ENCODE assay signal across 9 cellular contexts in the genomic region with DNA sequence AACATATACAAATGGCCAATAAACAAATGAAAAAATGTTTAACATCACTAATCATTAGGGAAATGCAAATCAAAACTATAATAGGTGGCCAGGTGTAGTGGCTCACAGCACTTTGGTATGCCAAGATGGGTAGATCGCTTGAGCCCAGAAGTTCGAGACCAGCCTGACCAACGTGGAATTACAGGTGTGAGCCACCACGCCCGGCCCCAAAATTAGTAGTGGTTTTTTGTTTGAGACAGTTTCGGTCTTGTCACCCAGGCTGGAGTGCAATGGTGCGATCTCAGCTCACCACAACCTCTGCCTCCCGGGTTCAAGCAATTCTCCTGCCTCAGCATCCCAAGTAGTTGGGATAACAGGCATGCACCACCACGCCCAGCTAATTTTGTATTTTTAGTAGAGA. TPM values are rescaled to one million over a fixed set of nuclear protein-coding genes. Genes with fewer than 3 reads are reported as not detected.
"Had no signal": no experiment of that assay in that cellular context is flagged by ENCODE, and none has a peak within 500 bp of the region (broad histone marks: within the 10 kb centered on the region; RNA-seq: fewer than 3 reads in every experiment).

No MANE protein-coding gene starts in this region.

RNA-seq across cellular contexts. Expression of a gene that starts 37.6 kb away (rescaled TPM):
- total RNA-seq: stomach, suprapubic skin, thoracic aorta, tibial nerve, transverse colon, upper lobe of right lung, ureter, urinary bladder, vagina had no signal
